25 cellular contexts compared by ENCODE assay signal in genomic region chr14:61451491-61451890, GRCh38.
DNase-seq lines count a peak whose midpoint lies in the region; ATAC-seq and TF ChIP-seq lines count a peak whose summit lies in the region.
"Had no signal": no experiment of that assay in that cellular context is flagged by ENCODE, and none has a peak within 500 bp of the region (broad histone marks: within the 10 kb centered on the region; RNA-seq: fewer than 3 reads in every experiment).

No MANE protein-coding gene starts in this region.

- H3K27me3 ChIP-seq in CD8-positive, alpha-beta memory T cell (ENCODE audit: insufficient read depth, low read length, poor library complexity, severe bottlenecking): no peaks in the 10 kb centered on the region
- H3K27me3 ChIP-seq in transverse colon: no peaks in the 10 kb centered on the region
- H3K27me3 ChIP-seq: neutrophil had no signal

- H3K36me3 ChIP-seq in CD8-positive, alpha-beta memory T cell (ENCODE audit: insufficient read depth, low read length): peaks cover 27% of the 10 kb centered on the region
- H3K36me3 ChIP-seq in transverse colon: no peaks in the 10 kb centered on the region
- H3K36me3 ChIP-seq: neutrophil had no signal

- H3K4me3 Mint-ChIP-seq in T-helper 1 cell treated with Interleukin-12 subunit alpha and Interleukin-12 subunit beta and Interleukin-4 antibody, amounts not matched to agents 30 μg/mL and 1 μg/mL, for 36 hours: peak overlapping the region; percentile 26
- peak overlapping the region in 6 of 7 donors; percentile 69 to 84 (median 77) for H3K4me3 Mint-ChIP-seq in CD8-positive, alpha-beta memory T cell
- H3K4me3 Mint-ChIP-seq in activated T-helper 1 cell treated with anti-CD3 and anti-CD28 coated beads, Interleukin-12 subunit alpha, Interleukin-12 subunit beta, Interleukin-2, Interleukin-4 antibody, amounts not matched to agents 30 ng/mL and 10 ng/mL and 1 ng/mL, durations not matched to agents 14 hours and 24 hours and 36 hours: peak overlapping the region; percentile 53
- H3K4me3 Mint-ChIP-seq in natural killer cell: peak overlapping the region; percentile 86

- POLR2A ChIA-PET in CD8-positive, alpha-beta memory T cell (lab: Charles Lee): interaction anchor here (0.6 to 2.8 kb wide), 6 partner anchors 35 to 171 kb away, joined by 3 to 10 read pairs (median 4); partner anchors contain the start of genes PRKCH and TMEM30B

- TF ChIP-seq CTCF in natural killer cell (IDR thresholded peaks at IDR 0.05) (no peak), transverse colon (IDR thresholded peaks at IDR 0.05) (no peak)

- H3K36me3 Mint-ChIP-seq in T-helper 1 cell treated with Interleukin-12 subunit alpha and Interleukin-12 subunit beta and Interleukin-4 antibody, amounts not matched to agents 30 μg/mL and 1 μg/mL, for 36 hours (ENCODE audit: low read depth): peaks cover 72% of the 10 kb centered on the region
- peaks cover 10 to 94% (median 35%) of the 10 kb centered on the region in 3 donors for H3K36me3 Mint-ChIP-seq in CD8-positive, alpha-beta memory T cell
- peaks cover 64% of the 10 kb centered on the region for H3K36me3 Mint-ChIP-seq in activated T-helper 1 cell treated with anti-CD3 and anti-CD28 coated beads, Interleukin-12 subunit alpha, Interleukin-12 subunit beta, Interleukin-2, Interleukin-4 antibody, amounts not matched to agents 30 ng/mL and 10 ng/mL and 1 ng/mL, durations not matched to agents 14 hours and 24 hours and 36 hours (ENCODE audit: low read depth)
- H3K36me3 Mint-ChIP-seq in natural killer cell: peaks cover 22% of the 10 kb centered on the region

- no peak overlapping the region for H3K4me3 ChIP-seq in CD8-positive, alpha-beta memory T cell (ENCODE audit: low read length)
- no peak overlapping the region for H3K4me3 ChIP-seq in transverse colon
- H3K4me3 ChIP-seq: psoas muscle, SK-N-MC, skin epidermis had no signal

- H3K4me1 Mint-ChIP-seq in T-helper 1 cell treated with Interleukin-12 subunit alpha and Interleukin-12 subunit beta and Interleukin-4 antibody, amounts not matched to agents 30 μg/mL and 1 μg/mL, for 36 hours (ENCODE audit: low read depth): peaks cover 91% of the 10 kb centered on the region
- H3K4me1 Mint-ChIP-seq in CD8-positive, alpha-beta memory T cell: peaks cover 95 to 99% (median 99%) of the 10 kb centered on the region in 3 donors
- peaks cover 96% of the 10 kb centered on the region for H3K4me1 Mint-ChIP-seq in activated T-helper 1 cell treated with anti-CD3 and anti-CD28 coated beads, Interleukin-12 subunit alpha, Interleukin-12 subunit beta, Interleukin-2, Interleukin-4 antibody, amounts not matched to agents 30 ng/mL and 10 ng/mL and 1 ng/mL, durations not matched to agents 14 hours and 24 hours and 36 hours (ENCODE audit: low read depth)
- peaks cover 97% of the 10 kb centered on the region in 2 donors for H3K4me1 Mint-ChIP-seq in natural killer cell

- no peaks in the 10 kb centered on the region for H3K9me3 ChIP-seq in CD8-positive, alpha-beta memory T cell (ENCODE audit: low read length)
- H3K9me3 ChIP-seq in transverse colon: no peaks in the 10 kb centered on the region
- H3K9me3 ChIP-seq: neutrophil, psoas muscle had no signal

- CTCF ChIA-PET in CD8-positive, alpha-beta memory T cell (lab: Charles Lee): interaction anchor here (0.9 to 2.6 kb wide), 11 partner anchors 10 to 182 kb away, joined by 3 to 14 read pairs (median 4); partner anchors contain the start of genes PRKCH and TMEM30B

- 60% methylated on average over 2 of the region's 2 CpGs; no CpG with 5 or more reads in 1 of the 2 donors for WGBS in transverse colon (ENCODE audit: low coverage in 1 of 2), 2 donors

- H3K4me1 ChIP-seq in CD8-positive, alpha-beta memory T cell (ENCODE audit: insufficient read depth, low read length): peaks cover 100% of the 10 kb centered on the region
- H3K4me1 ChIP-seq in transverse colon: no peaks in the 10 kb centered on the region

- TF ChIP-seq EP300 in transverse colon (IDR thresholded peaks at IDR 0.05; ENCODE audit: low read depth): no peak

- H3K27ac ChIP-seq in CD8-positive, alpha-beta memory T cell (ENCODE audit: low read depth, low read length): no peak overlapping the region
- H3K27ac ChIP-seq in transverse colon: no peak overlapping the region
- H3K27ac ChIP-seq: epithelial cell of prostate, neutrophil, psoas muscle, SK-N-MC had no signal

- H3K27ac Mint-ChIP-seq in T-helper 1 cell treated with Interleukin-12 subunit alpha and Interleukin-12 subunit beta and Interleukin-4 antibody, amounts not matched to agents 30 μg/mL and 1 μg/mL, for 36 hours: peak overlapping the region; percentile 95
- H3K27ac Mint-ChIP-seq in CD8-positive, alpha-beta memory T cell: peak overlapping the region; percentile 76 to 98 (median 90)
- peak overlapping the region; percentile 92 for H3K27ac Mint-ChIP-seq in activated T-helper 1 cell treated with anti-CD3 and anti-CD28 coated beads, Interleukin-12 subunit alpha, Interleukin-12 subunit beta, Interleukin-2, Interleukin-4 antibody, amounts not matched to agents 30 ng/mL and 10 ng/mL and 1 ng/mL, durations not matched to agents 14 hours and 24 hours and 36 hours
- H3K27ac Mint-ChIP-seq in natural killer cell: peak overlapping the region in 1 of 2 donors; percentile 93

- H3K27me3 Mint-ChIP-seq in T-helper 1 cell treated with Interleukin-12 subunit alpha and Interleukin-12 subunit beta and Interleukin-4 antibody, amounts not matched to agents 30 μg/mL and 1 μg/mL, for 36 hours (ENCODE audit: low read depth): no peaks in the 10 kb centered on the region
- H3K27me3 Mint-ChIP-seq in CD8-positive, alpha-beta memory T cell: peaks cover 0 to 2% of the 10 kb centered on the region in 2 donors
- no peaks in the 10 kb centered on the region for H3K27me3 Mint-ChIP-seq in activated T-helper 1 cell treated with anti-CD3 and anti-CD28 coated beads, Interleukin-12 subunit alpha, Interleukin-12 subunit beta, Interleukin-2, Interleukin-4 antibody, amounts not matched to agents 30 ng/mL and 10 ng/mL and 1 ng/mL, durations not matched to agents 14 hours and 24 hours and 36 hours (ENCODE audit: insufficient read depth)
- H3K27me3 Mint-ChIP-seq in natural killer cell (ENCODE audit: low read depth in 2 of 2): no peaks in the 10 kb centered on the region

- ATAC-seq in natural killer cell (no peak), HG03432 (IDR thresholded peaks at IDR 0.05; ENCODE audit: unreplicated experiment) (no peak), GM21447 (IDR thresholded peaks at IDR 0.05; ENCODE audit: unreplicated experiment) (no peak)
- ATAC-seq: activated CD4-positive, CD25-positive, alpha-beta regulatory T cell treated with anti-CD3 and anti-CD28 coated beads, Interleukin-2, amount 50 U/mL, for 24 hours; HCT116; psoas muscle had no signal

- intact Hi-C loops in activated T-helper 1 cell treated with anti-CD3 and anti-CD28 coated beads, Interleukin-12 subunit alpha, Interleukin-12 subunit beta, Interleukin-2, Interleukin-4 antibody, amounts not matched to agents 30 ng/mL and 10 ng/mL and 1 ng/mL, durations not matched to agents 14 hours and 24 hours and 36 hours (cut with micrococcal nuclease): loop anchor here (10.0 kb wide), 1 partner anchor 467 kb away; the partner anchor contains the start of genes SLC38A6 and TRMT5
- intact Hi-C loops in natural killer cell (cut with micrococcal nuclease): loop anchor here (5.0 kb wide), 1 partner anchor 154 kb away; no protein-coding TSS in a partner anchor
- intact Hi-C loops in transverse colon (cut with DNase I; ENCODE audit: low total_unique reads): loop anchor here (10.0 kb wide), 1 partner anchor 673 kb away; no protein-coding TSS in a partner anchor

- TF ChIP-seq POLR2A in transverse colon (IDR thresholded peaks at IDR 0.05): no peak

- in situ Hi-C loops in transverse colon (cut with MboI; ENCODE audit: low pct_ligation_motif_present in 1 of 4, low pct_unique_long_range_greater_than_20kb in 1 of 4, low sequenced_read_pairs in 3 of 4): loop anchor here in 3 of 4 donors (5.0 to 25.0 kb wide), 5 partner anchors 157 to 673 kb away; no protein-coding TSS in a partner anchor

- no peaks in the 10 kb centered on the region for H3K9me3 Mint-ChIP-seq in T-helper 1 cell treated with Interleukin-12 subunit alpha and Interleukin-12 subunit beta and Interleukin-4 antibody, amounts not matched to agents 30 μg/mL and 1 μg/mL, for 36 hours
- peaks cover 0 to 2% (median 0%) of the 10 kb centered on the region in 5 donors for H3K9me3 Mint-ChIP-seq in CD8-positive, alpha-beta memory T cell
- H3K9me3 Mint-ChIP-seq in activated T-helper 1 cell treated with anti-CD3 and anti-CD28 coated beads, Interleukin-12 subunit alpha, Interleukin-12 subunit beta, Interleukin-2, Interleukin-4 antibody, amounts not matched to agents 30 ng/mL and 10 ng/mL and 1 ng/mL, durations not matched to agents 14 hours and 24 hours and 36 hours: no peaks in the 10 kb centered on the region
- H3K9me3 Mint-ChIP-seq in natural killer cell: no peaks in the 10 kb centered on the region

- DNase-seq in T-helper 1 cell (no peak), natural killer cell (no peak), transverse colon (no peak)
- DNase-seq in CD8-positive, alpha-beta memory T cell: no peak
- no peak for DNase-seq in activated T-helper 1 cell treated with anti-CD3 and anti-CD28 coated beads, Interleukin-12 subunit alpha, Interleukin-12 subunit beta, Interleukin-2, Interleukin-4 antibody, amounts not matched to agents 30 ng/mL and 10 ng/mL and 1 ng/mL, durations not matched to agents 14 hours and 24 hours and 36 hours (ENCODE audit: low spot score)
- DNase-seq: 8988T; AML-193; amygdala; foreskin fibroblast; hippocampal formation; NCI-H1105; NCI-H2171; NCI-H524 treated with DMSO at 0.1 percent for 48 hours; psoas muscle; RPMI8226; stimulated activated CD4-positive, alpha-beta T cell treated with anti-CD3 and anti-CD28 coated beads, Interleukin-4, amount 100 ng/mL, for 1 hour had no signal

Comparison
In these comparisons a context has a peak if more than half of its experiments do, and no peak if none do; other contexts are left out.
1. H3K4me3 Mint-ChIP-seq: peak in every context shown above with its lines; median percentile 86 in natural killer cell; 77 in CD8-positive, alpha-beta memory T cell; 53 in activated T-helper 1 cell treated with anti-CD3 and anti-CD28 coated beads, Interleukin-12 subunit alpha, Interleukin-12 subunit beta, Interleukin-2, Interleukin-4 antibody, amounts not matched to agents 30 ng/mL and 10 ng/mL and 1 ng/mL, durations not matched to agents 14 hours and 24 hours and 36 hours; 26 in T-helper 1 cell treated with Interleukin-12 subunit alpha and Interleukin-12 subunit beta and Interleukin-4 antibody, amounts not matched to agents 30 μg/mL and 1 μg/mL, for 36 hours.